ENCODE assay signal across 15 cellular contexts in the genomic region with DNA sequence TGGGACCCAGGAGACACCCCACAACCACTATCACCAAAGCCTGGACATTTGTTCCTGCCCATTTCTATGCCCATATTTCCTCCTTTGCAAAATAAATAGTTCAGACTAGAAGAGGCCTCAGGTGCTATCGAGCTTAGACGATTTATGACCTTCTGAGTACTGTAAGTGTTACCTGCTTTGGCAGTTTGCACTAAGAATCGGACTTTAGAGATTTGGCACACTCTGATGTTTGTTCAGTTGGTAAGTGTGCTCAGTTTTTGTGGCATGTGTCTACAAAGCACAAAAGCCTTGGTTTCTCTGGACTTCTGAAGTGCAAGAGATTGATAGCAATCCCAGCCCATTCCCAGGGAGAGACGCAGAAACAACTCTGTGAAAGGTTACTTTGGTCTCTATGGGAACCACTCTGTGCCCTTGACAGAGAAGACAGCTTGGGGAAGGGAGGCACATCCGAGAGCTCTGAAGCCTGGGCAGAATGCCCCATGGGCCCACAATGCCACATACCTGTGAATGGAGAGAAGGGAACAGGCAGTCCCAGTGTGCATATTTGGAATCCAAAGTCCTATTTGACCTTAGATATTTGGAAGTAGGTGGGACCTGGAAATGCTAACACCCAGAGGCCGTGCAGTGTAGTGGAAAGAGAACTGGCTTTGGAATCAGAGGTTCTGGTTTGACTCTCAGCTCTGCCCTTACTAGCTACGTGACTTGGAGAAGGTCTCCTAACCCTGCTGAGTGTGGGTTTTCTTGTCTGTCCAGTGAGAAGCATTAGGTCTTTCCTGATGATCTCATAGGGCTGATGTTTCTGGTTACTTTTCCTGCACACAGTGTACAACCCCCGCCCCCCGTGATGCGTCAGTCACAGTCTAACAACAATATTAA.
A peak's percentile ranks its signal among the peaks of the same experiment; 100 is the strongest.
DNase-seq lines count a peak whose midpoint lies in the region; ATAC-seq and TF ChIP-seq lines count a peak whose summit lies in the region.
"Had no signal": no experiment of that assay in that cellular context is flagged by ENCODE, and none has a peak within 500 bp of the region (broad histone marks: within the 10 kb centered on the region; RNA-seq: fewer than 3 reads in every experiment).

No MANE protein-coding gene starts in this region.

- H3K4me2 ChIP-seq in trophoblast cell (ENCODE audit: low read length): no peak overlapping the region
- H3K4me2 ChIP-seq: BLaER1 had no signal

- no peak overlapping the region for H4K8ac ChIP-seq in trophoblast cell (ENCODE audit: low read depth, low read length)

- H3K9ac ChIP-seq in trophoblast cell (ENCODE audit: low read length): no peak overlapping the region
- H3K9ac ChIP-seq: BLaER1 had no signal

- no peaks in the 10 kb centered on the region for H3K27me3 ChIP-seq in heart right ventricle
- no peaks in the 10 kb centered on the region for H3K27me3 ChIP-seq in trophoblast cell (ENCODE audit: insufficient read depth, low read length)
- H3K27me3 ChIP-seq: BLaER1, MG63 had no signal

- no peak overlapping the region for H4K12ac ChIP-seq in trophoblast cell (ENCODE audit: low read depth, low read length)

- no peak overlapping the region for H2BK12ac ChIP-seq in trophoblast cell (ENCODE audit: low read length)

- DNase-seq in LNCaP clone FGC (ENCODE audit: low read depth) (peak; percentile 70), NCI-H345 treated with DMSO at 0.1 percent for 48 hours (lab: John Stamatoyannopoulos, UW; ENCODE audit: unreplicated experiment) (peak; percentile 87), heart right ventricle (peak in 1 of 2 donors; percentile 38), trophoblast cell (peak; percentile 46 to 65), medulla oblongata (ENCODE audit: extremely low spot score) (no peak)
- no peak for DNase-seq in activated CD8-positive, alpha-beta memory T cell treated with anti-CD3 and anti-CD28 coated beads, Interleukin-2, amount 50 U/mL, for 48 hours
- DNase-seq: activated CD4-positive, alpha-beta memory T cell treated with anti-CD3 and anti-CD28 coated beads for 36 hours; immature natural killer cell; MG63; natural killer cell; stimulated activated CD4-positive, alpha-beta T cell treated with anti-CD3 and anti-CD28 coated beads, Interleukin-4, amount 100 ng/mL, for 4 hours; stimulated activated naive CD8-positive, alpha-beta T cell treated with anti-CD3 and anti-CD28 coated beads, Interleukin-15, Interleukin-2, amounts not matched to agents 100 U/mL and 50 U/mL, for 24 hours had no signal

- H3K27ac ChIP-seq in heart right ventricle (peak overlapping the region in 1 of 10 donors; percentile 31), trophoblast cell (ENCODE audit: low read depth, low read length) (peak overlapping the region; percentile 59)
- H3K27ac ChIP-seq: BLaER1 had no signal

- TF ChIP-seq CTCF in LNCaP clone FGC (IDR thresholded peaks at IDR 0.05; ENCODE audit: control insufficient read depth, extremely low read depth, insufficient read depth) (no peak), heart right ventricle (IDR thresholded peaks at IDR 0.05) (no peak)

- no peak overlapping the region for H3K18ac ChIP-seq in trophoblast cell (ENCODE audit: low read length)

- no peak overlapping the region for H3K14ac ChIP-seq in trophoblast cell (ENCODE audit: low read length)

- H3K4me3 ChIP-seq in LNCaP clone FGC (ENCODE audit: low read depth, low read length) (no peak overlapping the region), heart right ventricle (no peak overlapping the region), trophoblast cell (ENCODE audit: low read depth, low read length) (no peak overlapping the region)
- H3K4me3 ChIP-seq: BLaER1, MG63 had no signal

- intact Hi-C loops in heart right ventricle (cut with DNase I): no loop called here

- H2BK120ac ChIP-seq in trophoblast cell (ENCODE audit: insufficient read depth, low read length, poor library complexity): no peak overlapping the region

- H3K4me1 ChIP-seq in heart right ventricle (peaks cover 0 to 17% (median 0%) of the 10 kb centered on the region in 9 donors), trophoblast cell (ENCODE audit: control insufficient read depth in 1 of 2, insufficient read depth in 2 of 2, low read length in 2 of 2) (peaks cover 6 to 10% of the 10 kb centered on the region in 2 experiments)
- H3K4me1 ChIP-seq: BLaER1 had no signal

- H3K79me2 ChIP-seq in trophoblast cell (ENCODE audit: control insufficient read depth, insufficient read depth, low read length, poor library complexity): no peaks in the 10 kb centered on the region

- H4K91ac ChIP-seq in trophoblast cell (ENCODE audit: low read depth, low read length): peak overlapping the region; percentile 15

- H3K36me3 ChIP-seq in heart right ventricle: no peaks in the 10 kb centered on the region
- H3K36me3 ChIP-seq in trophoblast cell (ENCODE audit: control insufficient read depth in 1 of 2, insufficient read depth in 2 of 2, low read length in 2 of 2): no peaks in the 10 kb centered on the region
- H3K36me3 ChIP-seq: MG63 had no signal

- no peaks in the 10 kb centered on the region for H3K9me3 ChIP-seq in heart right ventricle
- no peaks in the 10 kb centered on the region for H3K9me3 ChIP-seq in trophoblast cell (ENCODE audit: insufficient read depth, low read depth, low read length)
- H3K9me3 ChIP-seq: MG63 had no signal

- H3K79me1 ChIP-seq in trophoblast cell (ENCODE audit: low read length): peaks cover 2% of the 10 kb centered on the region

- peak overlapping the region; percentile 27 for H3K23ac ChIP-seq in trophoblast cell (ENCODE audit: low read length)

- H2AFZ ChIP-seq in trophoblast cell (ENCODE audit: insufficient read depth, low read length, poor library complexity): no peak overlapping the region

- H2BK5ac ChIP-seq in trophoblast cell (ENCODE audit: low read depth, low read length, poor library complexity): peak overlapping the region; percentile 17

- WGBS in heart right ventricle, 2 donors: 77 to 82% methylated on average over 10 of the region's 10 CpGs
- no CpG with 5 or more reads among the region's 10 CpGs for WGBS in trophoblast cell (ENCODE audit: extremely low coverage, insufficient coverage, insufficient read length)

- H2AK5ac ChIP-seq in trophoblast cell (ENCODE audit: low read length): no peak overlapping the region

- no peak overlapping the region for H3K4ac ChIP-seq in trophoblast cell (ENCODE audit: low read depth, low read length)

- ATAC-seq in heart right ventricle: peak in 6 of 8 donors; percentile 32 to 92 (median 62)
- no peak for ATAC-seq in HG03175 (IDR thresholded peaks at IDR 0.05; ENCODE audit: unreplicated experiment)
- ATAC-seq in GM19463 (IDR thresholded peaks at IDR 0.05; ENCODE audit: unreplicated experiment): no peak
- ATAC-seq: natural killer cell; stimulated activated naive CD8-positive, alpha-beta T cell treated with anti-CD3 and anti-CD28 coated beads, Interleukin-15, Interleukin-2, amounts not matched to agents 100 U/mL and 50 U/mL, for 24 hours had no signal

Comparison
In these comparisons a context has a peak if more than half of its experiments do, and no peak if none do; other contexts are left out.
1. DNase-seq: peak in LNCaP clone FGC (single experiment), NCI-H345 treated with DMSO at 0.1 percent for 48 hours (single experiment) and trophoblast cell (2 of 2); none in activated CD8-positive, alpha-beta memory T cell treated with anti-CD3 and anti-CD28 coated beads, Interleukin-2, amount 50 U/mL, for 48 hours (single experiment) and medulla oblongata (single experiment).
2. ATAC-seq: peak in heart right ventricle (6 of 8); none in HG03175 (single experiment) and GM19463 (single experiment).